In the genomic region with DNA sequence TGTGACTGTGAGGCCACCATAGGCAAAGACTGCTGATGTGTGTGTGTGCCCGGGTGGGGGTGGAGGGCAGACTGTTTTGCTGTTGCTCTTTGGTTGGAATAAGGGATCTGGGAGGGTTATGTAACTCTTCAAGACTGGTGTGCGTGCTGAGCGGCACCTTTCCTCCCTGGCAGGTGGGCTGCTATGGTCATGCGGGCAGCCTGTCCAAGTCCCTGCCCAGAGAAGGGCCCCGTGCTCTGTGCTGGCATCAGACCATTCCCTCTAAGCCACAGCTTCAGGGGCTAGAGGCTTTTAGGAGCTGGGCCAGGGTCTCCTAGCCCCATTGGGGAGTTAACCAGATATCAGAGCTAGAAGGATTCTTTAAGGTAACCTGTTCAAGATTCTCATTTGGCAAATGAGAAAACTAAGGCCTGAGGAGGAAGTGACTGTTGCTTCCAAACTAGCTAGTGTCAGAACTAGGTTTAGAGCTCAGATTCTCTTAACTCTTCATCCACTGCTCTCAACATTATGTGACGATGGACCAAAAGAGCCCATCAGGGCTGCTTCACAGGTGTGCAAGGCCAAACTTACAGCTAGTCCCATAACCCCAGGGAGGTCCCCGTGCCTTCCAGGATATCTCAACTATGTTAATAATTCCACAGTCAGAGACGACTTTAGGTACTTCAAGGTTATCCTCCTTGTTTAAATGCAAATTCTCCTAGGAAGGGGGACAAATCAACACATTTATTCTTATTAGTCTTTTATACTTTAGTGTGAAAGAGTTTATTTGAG, we compare ENCODE assay signal across 8 cellular contexts. TPM values are rescaled to one million over a fixed set of nuclear protein-coding genes. Genes with fewer than 3 reads are reported as not detected.
"Had no signal": no experiment of that assay in that cellular context is flagged by ENCODE, and none has a peak within 500 bp of the region (broad histone marks: within the 10 kb centered on the region; RNA-seq: fewer than 3 reads in every experiment).

No MANE protein-coding gene starts in this region.

RNA-seq across cellular contexts. Expression of a gene that starts 8.0 kb away (rescaled TPM):
- total RNA-seq: LHCN-M2, MCF 10A, NCI-H460, OCI-LY7, PC-9, RPMI7951, SJCRH30, SK-MEL-5 had no signal
